23 cellular contexts compared by ENCODE assay signal in the genomic region with DNA sequence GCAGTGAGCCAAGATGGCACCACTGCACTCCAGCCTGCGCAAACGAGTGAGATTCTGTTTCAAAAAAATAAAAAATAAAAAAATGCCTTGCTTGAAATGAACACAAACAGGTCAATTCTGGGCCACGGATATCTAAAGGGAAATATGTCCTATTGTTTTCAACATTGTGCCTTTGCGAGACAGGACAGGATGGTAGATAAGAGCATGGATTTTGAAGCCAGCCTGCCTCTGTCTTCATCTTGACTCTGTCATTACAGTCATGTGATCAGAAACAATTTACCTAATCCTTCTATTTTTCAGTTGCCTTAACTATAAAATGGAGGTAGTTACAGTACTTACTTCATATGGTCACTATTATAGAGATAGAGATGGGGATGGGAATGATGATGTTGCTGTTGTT. TPM values are rescaled to one million over a fixed set of nuclear protein-coding genes. Genes with fewer than 3 reads are reported as not detected.
DNase-seq lines count a peak whose midpoint lies in the region; ATAC-seq, FAIRE-seq and TF ChIP-seq lines count a peak whose summit lies in the region.
"Had no signal": no experiment of that assay in that cellular context is flagged by ENCODE, and none has a peak within 500 bp of the region (broad histone marks: within the 10 kb centered on the region; RNA-seq: fewer than 3 reads in every experiment).

No MANE protein-coding gene starts in this region.

- H3K4me3 ChIP-seq in right lobe of liver (no peak overlapping the region), HepG2 (replicated peaks in 1 of 3; ENCODE audit: insufficient read depth in 1 of 3, low read depth in 2 of 3, low read length in 3 of 3) (no peak overlapping the region), fibroblast of pulmonary artery (replicated peaks; ENCODE audit: low read depth, low read length) (no peak overlapping the region)
- H3K4me3 ChIP-seq: A549; BLaER1 treated with 17β-estradiol and CSF1 and Interleukin-3, amounts not matched to agents 10 nM and 100 nM had no signal

- DNase-seq in right lobe of liver, result no peak
- DNase-seq in HepG2 (ENCODE audit: low spot score), result no peak
- peak; percentile 33 to 63 for DNase-seq in dermis microvascular lymphatic vessel endothelial cell (ENCODE audit: low read depth in 2 of 2)
- DNase-seq in fibroblast of pulmonary artery (ENCODE audit: low read depth), result peak; percentile 11
- DNase-seq in lung microvascular endothelial cell (ENCODE audit: low read depth in 2 of 2), result peak; percentile 13 to 78
- no peak for DNase-seq in activated CD4-positive, alpha-beta memory T cell treated with anti-CD3 and anti-CD28 coated beads, Interleukin-2, amount 10 ng/mL, durations not matched to agents 7 days and 5 days
- no peak for DNase-seq in progenitor cell of endocrine pancreas (ENCODE audit: low spot score, unreplicated experiment)
- no peak for DNase-seq in amygdala (lab: John Stamatoyannopoulos, UW)
- DNase-seq: AML-193; Caco-2; Calu3; CD4-positive, alpha-beta T cell; CD8-positive, alpha-beta T cell; DMS79 treated with DMSO at 0.1 percent for 48 hours; GF-D8 had no signal

- TF ChIP-seq EP300 in HepG2 (IDR thresholded peaks at IDR 0.05; ENCODE audit: low read depth in 2 of 2, low read length in 2 of 2) (no peak), HepG2 (CRISPR knock-in tag; IDR thresholded peaks at IDR 0.05; ENCODE audit: borderline replicate concordance) (no peak)

- no peaks in the 10 kb centered on the region for H4K20me1 ChIP-seq in HepG2 (ENCODE audit: insufficient read depth, low read length)
- H4K20me1 ChIP-seq: BLaER1 treated with 17β-estradiol and CSF1 and Interleukin-3, amounts not matched to agents 10 nM and 100 nM had no signal

- no peak overlapping the region for H3K27ac Mint-ChIP-seq in activated CD4-positive, alpha-beta memory T cell treated with anti-CD3 and anti-CD28 coated beads, Interleukin-2, amount 10 ng/mL, durations not matched to agents 7 days and 5 days
- no peak overlapping the region for H3K27ac Mint-ChIP-seq in progenitor cell of endocrine pancreas
- H3K27ac Mint-ChIP-seq: B cell; CD4-positive, alpha-beta T cell; CD8-positive, alpha-beta T cell had no signal

- no peak for FAIRE-seq in HepG2 (lab: Jason Lieb, UNC)
- FAIRE-seq: A549, D721Med, G401.6, GM12891 had no signal

- H3K36me3 ChIP-seq in right lobe of liver (no peaks in the 10 kb centered on the region), HepG2 (replicated peaks in 1 of 2; ENCODE audit: control insufficient read depth in 1 of 2, insufficient read depth in 2 of 2, low read length in 2 of 2) (no peaks in the 10 kb centered on the region)

- H2AFZ ChIP-seq in HepG2 (ENCODE audit: low read length), result no peak overlapping the region

- TF ChIP-seq CTCF in right lobe of liver (IDR thresholded peaks at IDR 0.05), result no peak
- TF ChIP-seq CTCF in HepG2 (CRISPR knock-in tag; IDR thresholded peaks at IDR 0.05), result no peak
- no peak for TF ChIP-seq CTCF in fibroblast of pulmonary artery (IDR thresholded peaks at IDR 0.05; ENCODE audit: low read length, missing control alignments)
- TF ChIP-seq CTCF in progenitor cell of endocrine pancreas (IDR thresholded peaks at IDR 0.05; ENCODE audit: unreplicated experiment), result no peak

- no peak for TF ChIP-seq RAD21 in HepG2 (CRISPR knock-in tag; IDR thresholded peaks at IDR 0.05)

- no peaks in the 10 kb centered on the region for H3K36me3 Mint-ChIP-seq in activated CD4-positive, alpha-beta memory T cell treated with anti-CD3 and anti-CD28 coated beads, Interleukin-2, amount 10 ng/mL, durations not matched to agents 7 days and 5 days (ENCODE audit: low read depth)
- H3K36me3 Mint-ChIP-seq in progenitor cell of endocrine pancreas (ENCODE audit: insufficient read depth), result peaks cover 4% of the 10 kb centered on the region

- POLR2A ChIA-PET in HepG2 (lab: Yijun Ruan, JAX), result no interaction called here
- POLR2A ChIA-PET in activated CD4-positive, alpha-beta memory T cell treated with anti-CD3 and anti-CD28 coated beads, Interleukin-2, amount 10 ng/mL, durations not matched to agents 7 days and 5 days (lab: Charles Lee), result no interaction called here

- no peak overlapping the region for H3K4me3 Mint-ChIP-seq in activated CD4-positive, alpha-beta memory T cell treated with anti-CD3 and anti-CD28 coated beads, Interleukin-2, amount 10 ng/mL, durations not matched to agents 7 days and 5 days
- no peak overlapping the region for H3K4me3 Mint-ChIP-seq in progenitor cell of endocrine pancreas (ENCODE audit: low read depth)
- H3K4me3 Mint-ChIP-seq: B cell; CD4-positive, alpha-beta T cell; CD8-positive, alpha-beta T cell had no signal

- CTCF ChIA-PET in HepG2 (lab: Yijun Ruan, JAX; ENCODE audit: low intra/inter-chr PET ratio, low total read pairs), result no interaction called here
- CTCF ChIA-PET in activated CD4-positive, alpha-beta memory T cell treated with anti-CD3 and anti-CD28 coated beads, Interleukin-2, amount 10 ng/mL, durations not matched to agents 7 days and 5 days (lab: Charles Lee), result interaction anchor here (0.6 kb wide), 1 partner anchor 229 kb away, joined by 4 read pairs; no protein-coding TSS in a partner anchor

- H3K27me3 ChIP-seq in right lobe of liver (no peaks in the 10 kb centered on the region), HepG2 (ENCODE audit: control insufficient read depth in 1 of 2, insufficient read depth in 2 of 2, low read length in 2 of 2) (no peaks in the 10 kb centered on the region)
- H3K27me3 ChIP-seq: BLaER1 treated with 17β-estradiol and CSF1 and Interleukin-3, amounts not matched to agents 10 nM and 100 nM had no signal

- peaks cover 19% of the 10 kb centered on the region for H3K9me3 Mint-ChIP-seq in activated CD4-positive, alpha-beta memory T cell treated with anti-CD3 and anti-CD28 coated beads, Interleukin-2, amount 10 ng/mL, durations not matched to agents 7 days and 5 days
- H3K9me3 Mint-ChIP-seq in progenitor cell of endocrine pancreas (ENCODE audit: low read depth), result peaks cover 21% of the 10 kb centered on the region

- no peak for TF ChIP-seq POLR2A in right lobe of liver (IDR thresholded peaks at IDR 0.05)
- no peak for TF ChIP-seq POLR2A in HepG2 (IDR thresholded peaks at IDR 0.05; ENCODE audit: insufficient read depth in 1 of 2, low read depth in 2 of 2, low read length in 2 of 2)

- H3K4me1 ChIP-seq in right lobe of liver (peaks cover 0 to 7% (median 0%) of the 10 kb centered on the region in 4 donors), HepG2 (ENCODE audit: insufficient read depth, low read length) (peaks cover 51% of the 10 kb centered on the region)
- H3K4me1 ChIP-seq: BLaER1 treated with 17β-estradiol and CSF1 and Interleukin-3, amounts not matched to agents 10 nM and 100 nM; Caco-2 had no signal

- no peak overlapping the region for H3K27ac ChIP-seq in right lobe of liver
- H3K27ac ChIP-seq in HepG2 (ENCODE audit: extremely low read length, insufficient read depth, low read length), result no peak overlapping the region
- H3K27ac ChIP-seq: 22Rv1; A549; BLaER1 treated with 17β-estradiol and CSF1 and Interleukin-3, amounts not matched to agents 10 nM and 100 nM; C4-2B had no signal

- peak; percentile 43 to 66 (median 53) for ATAC-seq in right lobe of liver
- no peak for ATAC-seq in HepG2
- ATAC-seq: A549; CD8-positive, alpha-beta T cell had no signal

- in situ Hi-C loops in HepG2 (cut with HindIII; ENCODE audit: extremely low pct_ligation_motif_present, low pct_unique_long_range_greater_than_20kb), result no loop called here

- no peak overlapping the region for H3K4me2 ChIP-seq in HepG2 (ENCODE audit: low read depth, low read length)
- H3K4me2 ChIP-seq: A549; BLaER1 treated with 17β-estradiol and CSF1 and Interleukin-3, amounts not matched to agents 10 nM and 100 nM had no signal

- H3K9ac ChIP-seq in HepG2 (ENCODE audit: insufficient read depth, low read depth, low read length), result no peak overlapping the region
- H3K9ac ChIP-seq: BLaER1 treated with 17β-estradiol and CSF1 and Interleukin-3, amounts not matched to agents 10 nM and 100 nM had no signal

- H3K4me1 Mint-ChIP-seq in activated CD4-positive, alpha-beta memory T cell treated with anti-CD3 and anti-CD28 coated beads, Interleukin-2, amount 10 ng/mL, durations not matched to agents 7 days and 5 days, result no peaks in the 10 kb centered on the region
- no peaks in the 10 kb centered on the region for H3K4me1 Mint-ChIP-seq in progenitor cell of endocrine pancreas (ENCODE audit: low read depth)
- H3K4me1 Mint-ChIP-seq: B cell had no signal

- H3K27me3 Mint-ChIP-seq in activated CD4-positive, alpha-beta memory T cell treated with anti-CD3 and anti-CD28 coated beads, Interleukin-2, amount 10 ng/mL, durations not matched to agents 7 days and 5 days, result no peaks in the 10 kb centered on the region
- peaks cover 4% of the 10 kb centered on the region for H3K27me3 Mint-ChIP-seq in progenitor cell of endocrine pancreas

- H3K9me3 ChIP-seq in right lobe of liver (no peaks in the 10 kb centered on the region), HepG2 (ENCODE audit: low read length) (peaks cover 13% of the 10 kb centered on the region)

- intact Hi-C loops in right lobe of liver (cut with DNase I), result no loop called here
- intact Hi-C loops in HepG2 (cut with micrococcal nuclease; ENCODE audit: unreplicated experiment), result no loop called here

- H3K79me2 ChIP-seq in HepG2 (ENCODE audit: insufficient read depth, low read length), result no peaks in the 10 kb centered on the region

- BruUV-seq in HepG2 (replicated peaks; lab: Mats Ljungman, UMichigan), result no TSS peak

- 73% methylated on average over 4 of the region's 4 CpGs for WGBS in right lobe of liver (ENCODE audit: insufficient coverage, low coverage, low lambda C conversion rate, missing lambda C conversion rate)
- 86% methylated on average over 4 of the region's 4 CpGs for WGBS in HepG2 (ENCODE audit: low lambda C conversion rate)

RNA-seq across cellular contexts. Expression of gene ZSWIM5, which starts 56.7 kb away (rescaled TPM):
- total RNA-seq in right lobe of liver, result under 1 TPM; 0.18 to 0.46 (median 0.31) TPM
- total RNA-seq in HepG2 (2016; rRNA removed; fragmentation: Illumina TruSeq; extraction: Trizol), result 11.0 and 13.5 TPM in 2 replicates
- 3.1 and 3.4 TPM in 2 replicates for total RNA-seq in HepG2 (2016; cell fraction: cytosol; rRNA removed; fragmentation: Illumina TruSeq; extraction: Trizol; ENCODE audit: low read depth)
- total RNA-seq in HepG2 (2016; cell fraction: insoluble cytoplasmic fraction; rRNA removed; fragmentation: Illumina TruSeq; extraction: Trizol), result 11.1 and 12.4 TPM in 2 replicates
- total RNA-seq in HepG2 (2016; cell fraction: membrane; rRNA removed; fragmentation: Illumina TruSeq; extraction: Trizol), result 4.6 and 5.3 TPM in 2 replicates
- total RNA-seq in HepG2 (2016; cell fraction: nucleus; rRNA removed; fragmentation: Illumina TruSeq; extraction: Trizol), result 11.7 and 12.3 TPM in 2 replicates
- polyA plus RNA-seq in HepG2 (2011; rRNA removed), result 20.6 and 22.0 TPM in 2 replicates
- 12.4 and 16.3 TPM in 2 replicates for polyA plus RNA-seq in HepG2 (2011; cell fraction: cytosol; rRNA removed)
- polyA plus RNA-seq in HepG2 (2011; cell fraction: nucleus; rRNA removed), result 36.8 and 39.3 TPM in 2 replicates
- polyA plus RNA-seq in HepG2 (2012), result 14.2 and 16.1 TPM in 2 replicates
- 0.44 and 0.45 TPM in 2 replicates for polyA plus RNA-seq in HepG2 (2016; cell fraction: cytosol; fragmentation: Illumina TruSeq; extraction: Trizol; ENCODE audit: low read depth)
- 10.3 and 10.4 TPM in 2 replicates for polyA plus RNA-seq in HepG2 (2016; cell fraction: insoluble cytoplasmic fraction; fragmentation: Illumina TruSeq; extraction: Trizol; ENCODE audit: low read depth)
- polyA plus RNA-seq in HepG2 (2016; cell fraction: membrane; fragmentation: Illumina TruSeq; extraction: Trizol; ENCODE audit: low read depth), result 1.5 and 1.9 TPM in 2 replicates
- polyA plus RNA-seq in HepG2 (2016; cell fraction: nucleus; fragmentation: Illumina TruSeq; extraction: Trizol; ENCODE audit: insufficient read depth, low read depth), result 15.8 and 16.6 TPM in 2 replicates
- 10.3 and 47.4 TPM in 2 replicates for polyA minus RNA-seq in HepG2 (2011; rRNA and poly(A)+ RNA removed; ENCODE audit: low replicate concordance)
- 10.9 and 13.2 TPM in 2 replicates for polyA minus RNA-seq in HepG2 (2011; cell fraction: cytosol; rRNA and poly(A)+ RNA removed)
- polyA minus RNA-seq in HepG2 (2011; cell fraction: nucleus; rRNA and poly(A)+ RNA removed), result 23.5 and 24.5 TPM in 2 replicates
- total RNA-seq in dermis microvascular lymphatic vessel endothelial cell, result 3.7 and 14.7 TPM in 2 replicates
- total RNA-seq in lung microvascular endothelial cell, result 4.8 and 10.1 TPM in 2 replicates
- total RNA-seq in activated CD4-positive, alpha-beta memory T cell treated with anti-CD3 and anti-CD28 coated beads, Interleukin-2, amount 10 ng/mL, durations not matched to agents 7 days and 5 days, result under 1 TPM; 0.30 to 0.38 TPM
- total RNA-seq in progenitor cell of endocrine pancreas, result 8.5 and 9.2 TPM in 2 replicates

Comparison
In these comparisons a context has a peak if more than half of its experiments do, and no peak if none do; other contexts are left out.
1. DNase-seq: peak in dermis microvascular lymphatic vessel endothelial cell (2 of 2), fibroblast of pulmonary artery (single experiment) and lung microvascular endothelial cell (2 of 2); none in right lobe of liver (0 of 3), HepG2 (single experiment), activated CD4-positive, alpha-beta memory T cell treated with anti-CD3 and anti-CD28 coated beads, Interleukin-2, amount 10 ng/mL, durations not matched to agents 7 days and 5 days (single experiment), progenitor cell of endocrine pancreas (single experiment) and amygdala (0 of 56).